In the genomic region with DNA sequence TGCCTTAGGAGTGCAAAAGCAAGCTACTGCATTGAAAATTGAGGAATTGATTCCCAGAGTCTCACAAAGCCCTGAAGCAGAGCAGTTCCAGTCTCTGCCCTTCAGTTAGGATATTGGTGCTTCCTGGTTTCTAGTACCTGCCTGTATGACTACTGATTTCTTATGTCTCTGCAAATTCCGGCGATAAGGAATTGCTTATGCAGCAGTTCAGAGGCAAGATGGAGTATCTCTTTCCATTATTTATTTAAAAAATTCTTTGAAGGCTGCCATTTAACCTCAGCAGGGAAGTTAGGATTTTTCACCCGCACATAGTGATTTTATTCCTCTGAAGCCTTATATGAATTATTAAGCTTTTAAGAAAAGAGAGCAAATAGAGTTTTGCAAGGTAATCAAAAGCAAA, we compare ENCODE assay signal across 18 cellular contexts.
DNase-seq lines count a peak whose midpoint lies in the region; ATAC-seq and TF ChIP-seq lines count a peak whose summit lies in the region.
"Had no signal": no experiment of that assay in that cellular context is flagged by ENCODE, and none has a peak within 500 bp of the region (broad histone marks: within the 10 kb centered on the region; RNA-seq: fewer than 3 reads in every experiment).

No MANE protein-coding gene starts in this region.

- no peak overlapping the region for H3K9ac ChIP-seq in Karpas-422 (ENCODE audit: low read length)
- H3K9ac ChIP-seq: BLaER1, GM23248 had no signal

- peaks cover 14% of the 10 kb centered on the region for H3K9me3 Mint-ChIP-seq in GM23338
- H3K9me3 Mint-ChIP-seq in activated CD8-positive, alpha-beta T cell treated with anti-CD3 and anti-CD28 coated beads for 36 hours, result peaks cover 22% of the 10 kb centered on the region

- H3K27me3 ChIP-seq in GM23338 (ENCODE audit: insufficient read depth) (no peaks in the 10 kb centered on the region), Karpas-422 (ENCODE audit: low read length) (no peaks in the 10 kb centered on the region)
- H3K27me3 ChIP-seq: BLaER1 had no signal

- no peak overlapping the region for H3K4me3 ChIP-seq in GM23338
- H3K4me3 ChIP-seq in Karpas-422 (ENCODE audit: low read length), result no peak overlapping the region
- H3K4me3 ChIP-seq: BLaER1, GM23248, HAP-1 had no signal

- no peak overlapping the region for H3K27ac Mint-ChIP-seq in GM23338
- H3K27ac Mint-ChIP-seq in activated CD8-positive, alpha-beta T cell treated with anti-CD3 and anti-CD28 coated beads for 36 hours, result no peak overlapping the region
- H3K27ac Mint-ChIP-seq: B cell; CD4-positive, CD25-positive, alpha-beta regulatory T cell; CD8-positive, alpha-beta T cell; HFFc6 had no signal

- peaks cover 19% of the 10 kb centered on the region for H3K9me3 ChIP-seq in Karpas-422 (ENCODE audit: low read length)
- H3K9me3 ChIP-seq: Caco-2, HAP-1 had no signal

- H3K27me3 Mint-ChIP-seq in GM23338 (ENCODE audit: insufficient read depth, low read depth, poor library complexity), result no peaks in the 10 kb centered on the region
- H3K27me3 Mint-ChIP-seq in activated CD8-positive, alpha-beta T cell treated with anti-CD3 and anti-CD28 coated beads for 36 hours, result no peaks in the 10 kb centered on the region
- H3K27me3 Mint-ChIP-seq: B cell; CD4-positive, CD25-positive, alpha-beta regulatory T cell had no signal

- no peak for DNase-seq in GM23338 (ENCODE audit: low spot score)
- no peak for DNase-seq in Karpas-422
- peak; percentile 12 for DNase-seq in left kidney (ENCODE audit: low read depth, low spot score)
- DNase-seq in putamen (ENCODE audit: low spot score), result peak; percentile 0
- DNase-seq in KG1 (lab: John Stamatoyannopoulos, UW), result no peak
- no peak for DNase-seq in activated CD8-positive, alpha-beta T cell treated with anti-CD3 and anti-CD28 coated beads for 36 hours
- DNase-seq: Caco-2; CD4-positive, CD25-positive, alpha-beta regulatory T cell; CD8-positive, alpha-beta T cell; DMS153; DND-41; GM23248; HFFc6 had no signal

- H3K27ac ChIP-seq in GM23338 (ENCODE audit: low read depth), result no peak overlapping the region
- no peak overlapping the region for H3K27ac ChIP-seq in Karpas-422 (ENCODE audit: low read length)
- H3K27ac ChIP-seq: BLaER1, C4-2B, GM23248 had no signal

- H3K4me1 ChIP-seq in GM23338 (ENCODE audit: insufficient read depth) (0 out of 2 replicates have a peak, but pooled peaks cover 5% of the 10 kb centered on the region), Karpas-422 (ENCODE audit: low read length) (peaks cover 27% of the 10 kb centered on the region)
- H3K4me1 ChIP-seq: BLaER1, Caco-2, HAP-1 had no signal

- H3K36me3 Mint-ChIP-seq in GM23338 (ENCODE audit: low read depth), result peaks cover 10% of the 10 kb centered on the region; the same call in 2 of the 3 replicates
- H3K36me3 Mint-ChIP-seq in activated CD8-positive, alpha-beta T cell treated with anti-CD3 and anti-CD28 coated beads for 36 hours (ENCODE audit: low read depth), result no peaks in the 10 kb centered on the region
- H3K36me3 Mint-ChIP-seq: CD4-positive, CD25-positive, alpha-beta regulatory T cell had no signal

- POLR2A ChIA-PET in activated CD8-positive, alpha-beta T cell treated with anti-CD3 and anti-CD28 coated beads for 36 hours (lab: Charles Lee), result no interaction called here

- H3F3A ChIP-seq in GM23338 (replicated peaks; ENCODE audit: low read depth), result no peaks in the 10 kb centered on the region

- ATAC-seq in GM23338 (no peak), GM18868 (IDR thresholded peaks at IDR 0.05; ENCODE audit: unreplicated experiment) (no peak)
- ATAC-seq in activated CD8-positive, alpha-beta T cell treated with anti-CD3 and anti-CD28 coated beads for 36 hours, result no peak
- ATAC-seq: CD8-positive, alpha-beta T cell had no signal

- CTCF ChIA-PET in activated CD8-positive, alpha-beta T cell treated with anti-CD3 and anti-CD28 coated beads for 36 hours (lab: Charles Lee), result no interaction called here

- H3K9me2 ChIP-seq in GM23338 (ENCODE audit: insufficient read depth) (no peaks in the 10 kb centered on the region; the same call in 1 of the 2 replicates), Karpas-422 (replicated peaks; ENCODE audit: insufficient read depth, low read length) (no peaks in the 10 kb centered on the region)

- H2AFZ ChIP-seq in GM23338, result 0 out of 2 replicates have a peak overlapping the region, but pooled peaks have one; percentile 74
- peak overlapping the region; percentile 33 for H2AFZ ChIP-seq in Karpas-422 (ENCODE audit: low read length)
- H2AFZ ChIP-seq: GM23248 had no signal

- H3K4me1 Mint-ChIP-seq in GM23338, result peaks cover 4% of the 10 kb centered on the region; the same call in 2 of the 3 replicates
- H3K4me1 Mint-ChIP-seq in activated CD8-positive, alpha-beta T cell treated with anti-CD3 and anti-CD28 coated beads for 36 hours (ENCODE audit: low read depth), result no peaks in the 10 kb centered on the region
- H3K4me1 Mint-ChIP-seq: B cell; CD4-positive, CD25-positive, alpha-beta regulatory T cell had no signal

- no peak overlapping the region for H3K4me3 Mint-ChIP-seq in GM23338
- H3K4me3 Mint-ChIP-seq in activated CD8-positive, alpha-beta T cell treated with anti-CD3 and anti-CD28 coated beads for 36 hours, result no peak overlapping the region
- H3K4me3 Mint-ChIP-seq: B cell; CD8-positive, alpha-beta T cell; HFFc6 had no signal

- H4K20me1 ChIP-seq in GM23338 (replicated peaks; ENCODE audit: insufficient read depth) (no peaks in the 10 kb centered on the region), Karpas-422 (ENCODE audit: insufficient read depth, low read depth, low read length) (no peaks in the 10 kb centered on the region)
- H4K20me1 ChIP-seq: BLaER1 had no signal

- H3K79me2 ChIP-seq in GM23338 (replicated peaks; ENCODE audit: insufficient read depth) (no peaks in the 10 kb centered on the region), Karpas-422 (ENCODE audit: low read length) (no peaks in the 10 kb centered on the region)

- intact Hi-C loops in activated CD8-positive, alpha-beta T cell treated with anti-CD3 and anti-CD28 coated beads for 36 hours (cut with micrococcal nuclease), result no loop called here

- no peak overlapping the region for H3K4me2 ChIP-seq in GM23338
- H3K4me2 ChIP-seq in Karpas-422 (ENCODE audit: low read depth, low read length, poor library complexity, severe bottlenecking), result no peak overlapping the region
- H3K4me2 ChIP-seq: BLaER1 had no signal

- no peak for TF ChIP-seq CTCF in GM23338 (conservative IDR thresholded peaks at IDR 0.05; ENCODE audit: low read depth in 2 of 2)
- TF ChIP-seq CTCF in activated CD8-positive, alpha-beta T cell treated with anti-CD3 and anti-CD28 coated beads for 36 hours (IDR thresholded peaks at IDR 0.05), result no peak

- no peaks in the 10 kb centered on the region for H3K36me3 ChIP-seq in GM23338 (ENCODE audit: insufficient read depth)
- peaks cover 10% of the 10 kb centered on the region; the same call in 1 of the 2 replicates for H3K36me3 ChIP-seq in Karpas-422 (ENCODE audit: insufficient read depth, low read length)
- H3K36me3 ChIP-seq: BLaER1, HAP-1 had no signal

Comparison
In these comparisons a context has a peak if more than half of its experiments do, and no peak if none do; other contexts are left out.
1. DNase-seq: peak in left kidney (single experiment) and putamen (single experiment); none in GM23338 (single experiment), Karpas-422 (single experiment), KG1 (single experiment) and activated CD8-positive, alpha-beta T cell treated with anti-CD3 and anti-CD28 coated beads for 36 hours (single experiment).